20 cellular contexts compared by ENCODE assay signal in genomic region chr2:205570641-205571040, GRCh38.
DNase-seq lines count a peak whose midpoint lies in the region; TF ChIP-seq lines count a peak whose summit lies in the region.
"Had no signal": no experiment of that assay in that cellular context is flagged by ENCODE, and none has a peak within 500 bp of the region (broad histone marks: within the 10 kb centered on the region; RNA-seq: fewer than 3 reads in every experiment).

No MANE protein-coding gene starts in this region.

- H3K27ac ChIP-seq in neural progenitor cell: no peak overlapping the region
- peak overlapping the region in 3 of 4 donors; percentile 17 to 49 (median 38) for H3K27ac ChIP-seq in transverse colon
- H3K27ac ChIP-seq in prostate gland: no peak overlapping the region
- H3K27ac ChIP-seq: 22Rv1, BLaER1 had no signal

- H3K4me1 ChIP-seq in neural progenitor cell (peaks cover 21% of the 10 kb centered on the region), transverse colon (peaks cover 0 to 4% (median 0%) of the 10 kb centered on the region in 4 donors), prostate gland (replicated peaks) (no peaks in the 10 kb centered on the region)
- H3K4me1 ChIP-seq: BLaER1 had no signal

- H3K9me3 Mint-ChIP-seq in neural progenitor cell: peaks cover 3% of the 10 kb centered on the region

- H3K36me3 ChIP-seq in neural progenitor cell (no peaks in the 10 kb centered on the region), transverse colon (no peaks in the 10 kb centered on the region), prostate gland (no peaks in the 10 kb centered on the region)
- H3K36me3 ChIP-seq: BLaER1 had no signal

- no peak for TF ChIP-seq EP300 in transverse colon (IDR thresholded peaks at IDR 0.05; ENCODE audit: low read depth)

- H3K36me3 Mint-ChIP-seq in neural progenitor cell: no peaks in the 10 kb centered on the region
- H3K36me3 Mint-ChIP-seq: CD14-positive monocyte; CD8-positive, alpha-beta memory T cell had no signal

- TF ChIP-seq POLR2A in transverse colon (IDR thresholded peaks at IDR 0.05) (no peak), prostate gland (IDR thresholded peaks at IDR 0.05) (no peak)

- 73 to 78% methylated on average over 2 to 5 of the region's 5 CpGs for WGBS in transverse colon (ENCODE audit: low coverage in 1 of 2), 2 donors
- 73% methylated on average over 5 of the region's 5 CpGs for WGBS in prostate gland

- peaks cover 13% of the 10 kb centered on the region for H3K4me1 Mint-ChIP-seq in neural progenitor cell
- H3K4me1 Mint-ChIP-seq: B cell; CD14-positive monocyte; CD8-positive, alpha-beta memory T cell; GM23338; H9 had no signal

- H3K9ac ChIP-seq in neural progenitor cell: no peak overlapping the region
- H3K9ac ChIP-seq: BLaER1 had no signal

- H3K4me2 ChIP-seq in neural progenitor cell: peak overlapping the region; percentile 37
- H3K4me2 ChIP-seq: BLaER1, GM23338 had no signal

- in situ Hi-C loops in transverse colon (cut with MboI; ENCODE audit: low pct_ligation_motif_present in 1 of 4, low pct_unique_long_range_greater_than_20kb in 1 of 4, low sequenced_read_pairs in 3 of 4): no loop called here

- H3F3A ChIP-seq in neural progenitor cell (ENCODE audit: low read depth): no peaks in the 10 kb centered on the region

- no peak for TF ChIP-seq CTCF in neural progenitor cell (IDR thresholded peaks at IDR 0.05)
- TF ChIP-seq CTCF in transverse colon (IDR thresholded peaks at IDR 0.05): no peak
- no peak for TF ChIP-seq CTCF in prostate gland (IDR thresholded peaks at IDR 0.05)

- H2AFZ ChIP-seq in neural progenitor cell (replicated peaks): no peak overlapping the region
- H2AFZ ChIP-seq: GM23338 had no signal

- peaks cover 3% of the 10 kb centered on the region for H3K27me3 Mint-ChIP-seq in neural progenitor cell (ENCODE audit: insufficient read depth, low read depth)
- H3K27me3 Mint-ChIP-seq: CD4-positive, alpha-beta T cell; CD8-positive, alpha-beta memory T cell had no signal

- no peaks in the 10 kb centered on the region for H3K9me3 ChIP-seq in neural progenitor cell (ENCODE audit: low read depth)
- H3K9me3 ChIP-seq in transverse colon: no peaks in the 10 kb centered on the region
- H3K9me3 ChIP-seq in prostate gland: no peaks in the 10 kb centered on the region
- H3K9me3 ChIP-seq: BLaER1 had no signal

- H3K27ac Mint-ChIP-seq in neural progenitor cell: no peak overlapping the region
- H3K27ac Mint-ChIP-seq: B cell; CD14-positive monocyte; CD4-positive, alpha-beta T cell; CD8-positive, alpha-beta memory T cell; GM23338 had no signal

- H4K20me1 ChIP-seq in neural progenitor cell (ENCODE audit: low read depth): no peaks in the 10 kb centered on the region
- H4K20me1 ChIP-seq: BLaER1 had no signal

- H3K79me2 ChIP-seq in neural progenitor cell (ENCODE audit: low read depth): no peaks in the 10 kb centered on the region

- no peak overlapping the region for H3K4me3 ChIP-seq in neural progenitor cell
- no peak overlapping the region for H3K4me3 ChIP-seq in transverse colon
- H3K4me3 ChIP-seq in prostate gland: no peak overlapping the region
- H3K4me3 ChIP-seq: BLaER1, GM12878, GM23338 had no signal

- H3K27me3 ChIP-seq in neural progenitor cell (no peaks in the 10 kb centered on the region), transverse colon (no peaks in the 10 kb centered on the region), prostate gland (replicated peaks; ENCODE audit: insufficient read depth) (no peaks in the 10 kb centered on the region)
- H3K27me3 ChIP-seq: BLaER1 had no signal

- DNase-seq in NCI-H82 (lab: John Stamatoyannopoulos, UW): peak; percentile 32
- DNase-seq in NCI-H82 treated with DMSO at 0.1 percent for 48 hours (lab: John Stamatoyannopoulos, UW; ENCODE audit: unreplicated experiment): no peak
- no peak for DNase-seq in neural progenitor cell (ENCODE audit: low spot score)
- DNase-seq in transverse colon: no peak
- DNase-seq in RPMI8226: no peak
- DNase-seq in prostate gland (ENCODE audit: low spot score): no peak
- no peak for DNase-seq in T-helper 2 cell
- DNase-seq: CD4-positive, alpha-beta T cell; CD8-positive, alpha-beta memory T cell; DMS 273 treated with DMSO at 0.1 percent for 48 hours; DMS79; EL; GDM1; H9 had no signal

- H3K4me3 Mint-ChIP-seq in neural progenitor cell: no peak overlapping the region
- H3K4me3 Mint-ChIP-seq: B cell; CD14-positive monocyte; CD4-positive, alpha-beta T cell; CD8-positive, alpha-beta memory T cell; GM23338; H9 had no signal

- intact Hi-C loops in transverse colon (cut with DNase I; ENCODE audit: low total_unique reads) (no loop called here), prostate gland (cut with DNase I) (no loop called here)

Comparison
In these comparisons a context has a peak if more than half of its experiments do, and no peak if none do; other contexts are left out.
1. H3K27ac ChIP-seq: peak in transverse colon (3 of 4); none in neural progenitor cell (single experiment) and prostate gland (0 of 2).